ENCODE assay signal across 17 cellular contexts in genomic region chr7:131002600-131002999, GRCh38.
DNase-seq lines count a peak whose midpoint lies in the region; ATAC-seq, FAIRE-seq and TF ChIP-seq lines count a peak whose summit lies in the region.
"Had no signal": no experiment of that assay in that cellular context is flagged by ENCODE, and none has a peak within 500 bp of the region (broad histone marks: within the 10 kb centered on the region; RNA-seq: fewer than 3 reads in every experiment).

No MANE protein-coding gene starts in this region.

- peaks cover 58% of the 10 kb centered on the region for H3K4me1 ChIP-seq in CD4-positive, CD25-positive, alpha-beta regulatory T cell (ENCODE audit: control insufficient read depth, insufficient read depth, low read length, poor library complexity, severe bottlenecking)
- H3K4me1 ChIP-seq in HCT116 (ENCODE audit: control insufficient read depth in 1 of 2, insufficient read depth in 2 of 2, low read length in 2 of 2) = peaks cover 89 to 96% of the 10 kb centered on the region in 2 experiments
- H3K4me1 ChIP-seq in neutrophil (ENCODE audit: control insufficient read depth in 1 of 2, insufficient read depth in 1 of 2, low read depth in 1 of 2, low read length in 1 of 2) = peaks cover 7 to 14% of the 10 kb centered on the region in 2 experiments
- H3K4me1 ChIP-seq in small intestine (ENCODE audit: control insufficient read depth in 2 of 2, insufficient read depth in 1 of 2, low read depth in 1 of 2, low read length in 1 of 2) = peaks cover 0 to 13% of the 10 kb centered on the region in 2 donors

- FAIRE-seq in small intestine (lab: Jason Lieb, UNC) = no peak
- FAIRE-seq: GM12878, GM19239, H1, K562 had no signal

- no peaks in the 10 kb centered on the region for H3K27me3 Mint-ChIP-seq in activated CD4-positive, alpha-beta memory T cell treated with anti-CD3 and anti-CD28 coated beads for 36 hours
- no peaks in the 10 kb centered on the region for H3K27me3 Mint-ChIP-seq in activated CD4-positive, alpha-beta memory T cell treated with anti-CD3 and anti-CD28 coated beads, Interleukin-2, amount 10 ng/mL, durations not matched to agents 7 days and 5 days
- peaks cover 4% of the 10 kb centered on the region for H3K27me3 Mint-ChIP-seq in CD4-positive, CD25-positive, alpha-beta regulatory T cell

- no peaks in the 10 kb centered on the region for H4K20me1 ChIP-seq in HCT116 (ENCODE audit: insufficient read depth)

- H3K79me2 ChIP-seq in HCT116 (ENCODE audit: insufficient read depth, low read length) = peaks cover 89% of the 10 kb centered on the region

- DNase-seq in activated CD4-positive, alpha-beta memory T cell treated with anti-CD3 and anti-CD28 coated beads for 36 hours = no peak
- DNase-seq in activated CD4-positive, alpha-beta memory T cell treated with anti-CD3 and anti-CD28 coated beads, Interleukin-2, amount 10 ng/mL, durations not matched to agents 7 days and 5 days = no peak
- no peak for DNase-seq in CD4-positive, CD25-positive, alpha-beta regulatory T cell
- DNase-seq in HCT116 (ENCODE audit: low read depth, low spot score) (no peak), small intestine (no peak)
- DNase-seq in activated CD4-positive, alpha-beta T cell treated with anti-CD3 and anti-CD28 coated beads for 48 hours = no peak
- DNase-seq: Calu3, DMS 273 treated with DMSO at 0.1 percent for 48 hours had no signal

- H2AFZ ChIP-seq in HCT116 (ENCODE audit: low read depth, low read length, poor library complexity, severe bottlenecking) = no peak overlapping the region

- peaks cover 16% of the 10 kb centered on the region for H3K9me3 Mint-ChIP-seq in activated CD4-positive, alpha-beta memory T cell treated with anti-CD3 and anti-CD28 coated beads for 36 hours
- peaks cover 17% of the 10 kb centered on the region for H3K9me3 Mint-ChIP-seq in activated CD4-positive, alpha-beta memory T cell treated with anti-CD3 and anti-CD28 coated beads, Interleukin-2, amount 10 ng/mL, durations not matched to agents 7 days and 5 days
- peaks cover 0 to 1% (median 0%) of the 10 kb centered on the region in 7 donors for H3K9me3 Mint-ChIP-seq in CD4-positive, CD25-positive, alpha-beta regulatory T cell

- H3K36me3 Mint-ChIP-seq in activated CD4-positive, alpha-beta memory T cell treated with anti-CD3 and anti-CD28 coated beads for 36 hours = peaks cover 39% of the 10 kb centered on the region
- peaks cover 58% of the 10 kb centered on the region for H3K36me3 Mint-ChIP-seq in activated CD4-positive, alpha-beta memory T cell treated with anti-CD3 and anti-CD28 coated beads, Interleukin-2, amount 10 ng/mL, durations not matched to agents 7 days and 5 days (ENCODE audit: low read depth)
- H3K36me3 Mint-ChIP-seq in CD4-positive, CD25-positive, alpha-beta regulatory T cell = peaks cover 27% of the 10 kb centered on the region

- H3K36me3 ChIP-seq in CD4-positive, CD25-positive, alpha-beta regulatory T cell (ENCODE audit: control insufficient read depth, insufficient read depth, low read length) = peaks cover 18% of the 10 kb centered on the region
- H3K36me3 ChIP-seq in HCT116 (ENCODE audit: control insufficient read depth in 1 of 2, insufficient read depth in 2 of 2, low read length in 2 of 2) = no peaks in the 10 kb centered on the region
- H3K36me3 ChIP-seq in neutrophil = peaks cover 12% of the 10 kb centered on the region
- H3K36me3 ChIP-seq in small intestine (ENCODE audit: control insufficient read depth in 2 of 2, insufficient read depth in 2 of 2, low read length in 2 of 2) = no peaks in the 10 kb centered on the region
- H3K36me3 ChIP-seq: HAP-1 had no signal

- H3K4me3 Mint-ChIP-seq in activated CD4-positive, alpha-beta memory T cell treated with anti-CD3 and anti-CD28 coated beads for 36 hours = no peak overlapping the region
- no peak overlapping the region for H3K4me3 Mint-ChIP-seq in activated CD4-positive, alpha-beta memory T cell treated with anti-CD3 and anti-CD28 coated beads, Interleukin-2, amount 10 ng/mL, durations not matched to agents 7 days and 5 days
- peak overlapping the region in 1 of 4 donors; percentile 16 for H3K4me3 Mint-ChIP-seq in CD4-positive, CD25-positive, alpha-beta regulatory T cell
- H3K4me3 Mint-ChIP-seq: CD14-positive monocyte had no signal

- H3K27me3 ChIP-seq in CD4-positive, CD25-positive, alpha-beta regulatory T cell (ENCODE audit: control insufficient read depth, insufficient read depth, low read length) = no peaks in the 10 kb centered on the region
- H3K27me3 ChIP-seq in HCT116 (ENCODE audit: insufficient read depth, low read length) (no peaks in the 10 kb centered on the region), neutrophil (no peaks in the 10 kb centered on the region), small intestine (ENCODE audit: control insufficient read depth in 2 of 2, insufficient read depth in 2 of 2, low read length in 2 of 2) (no peaks in the 10 kb centered on the region)

- CTCF ChIA-PET in activated CD4-positive, alpha-beta memory T cell treated with anti-CD3 and anti-CD28 coated beads for 36 hours (lab: Charles Lee) = interaction anchor here (0.5 to 6.9 kb wide), 5 partner anchors 7 to 131 kb away, joined by 3 to 76 read pairs (median 4); no protein-coding TSS in a partner anchor
- CTCF ChIA-PET in activated CD4-positive, alpha-beta memory T cell treated with anti-CD3 and anti-CD28 coated beads, Interleukin-2, amount 10 ng/mL, durations not matched to agents 7 days and 5 days (lab: Charles Lee) = interaction anchor here (0.8 to 2.8 kb wide), 4 partner anchors 14 to 106 kb away, joined by 3 to 21 read pairs (median 6); no protein-coding TSS in a partner anchor
- CTCF ChIA-PET in HCT116 (lab: Charles Lee) = interaction anchor here (0.6 to 2.6 kb wide), 2 partner anchors 20 to 107 kb away, joined by 3 to 8 read pairs; no protein-coding TSS in a partner anchor

- H3K4me3 ChIP-seq in CD4-positive, CD25-positive, alpha-beta regulatory T cell (ENCODE audit: low read depth, low read length) = peak overlapping the region; percentile 9
- H3K4me3 ChIP-seq in HCT116 (replicated peaks in 1 of 2; ENCODE audit: low read depth in 1 of 2, low read length in 2 of 2) (no peak overlapping the region), neutrophil (ENCODE audit: low read depth in 1 of 2, low read length in 1 of 2) (no peak overlapping the region), small intestine (ENCODE audit: low read depth in 1 of 2, low read length in 2 of 2) (no peak overlapping the region)
- H3K4me3 ChIP-seq: GM12878, HAP-1, K562 had no signal

- TF ChIP-seq CTCF in HCT116 (IDR thresholded peaks at IDR 0.05 in 2 of 3, conservative IDR thresholded peaks at IDR 0.05 in 1 of 3; ENCODE audit: borderline replicate concordance in 1 of 3, insufficient read depth in 1 of 3, low read depth in 2 of 3, low read length in 2 of 3) (no peak), neutrophil (IDR thresholded peaks at IDR 0.05) (no peak)

- peak overlapping the region; percentile 23 for H3K27ac Mint-ChIP-seq in activated CD4-positive, alpha-beta memory T cell treated with anti-CD3 and anti-CD28 coated beads for 36 hours
- H3K27ac Mint-ChIP-seq in activated CD4-positive, alpha-beta memory T cell treated with anti-CD3 and anti-CD28 coated beads, Interleukin-2, amount 10 ng/mL, durations not matched to agents 7 days and 5 days = no peak overlapping the region
- no peak overlapping the region for H3K27ac Mint-ChIP-seq in CD4-positive, CD25-positive, alpha-beta regulatory T cell
- H3K27ac Mint-ChIP-seq: CD14-positive monocyte had no signal

- TF ChIP-seq RAD21 in HCT116 (IDR thresholded peaks at IDR 0.05; ENCODE audit: low read depth) = no peak

- H3K4me2 ChIP-seq in HCT116 (ENCODE audit: low read length) = 0 out of 2 replicates have a peak overlapping the region, but pooled peaks have one; percentile 10

- intact Hi-C loops in activated CD4-positive, alpha-beta memory T cell treated with anti-CD3 and anti-CD28 coated beads for 36 hours (cut with micrococcal nuclease) = no loop called here
- intact Hi-C loops in HCT116 (cut with micrococcal nuclease) = no loop called here

- RAD21 ChIA-PET in HCT116 (lab: Charles Lee; ENCODE audit: low non-redundant PET in 1 of 2, low total read pairs in 2 of 2, uncharacterized antibody in 2 of 2, unreplicated experiment in 2 of 2) = no interaction called here

- peaks cover 75% of the 10 kb centered on the region for H3K4me1 Mint-ChIP-seq in activated CD4-positive, alpha-beta memory T cell treated with anti-CD3 and anti-CD28 coated beads for 36 hours (ENCODE audit: low read depth)
- H3K4me1 Mint-ChIP-seq in activated CD4-positive, alpha-beta memory T cell treated with anti-CD3 and anti-CD28 coated beads, Interleukin-2, amount 10 ng/mL, durations not matched to agents 7 days and 5 days = peaks cover 62% of the 10 kb centered on the region
- H3K4me1 Mint-ChIP-seq in CD4-positive, CD25-positive, alpha-beta regulatory T cell = peaks cover 35 to 85% (median 63%) of the 10 kb centered on the region in 4 donors

- 92 to 100% (median 97%) methylated on average over 1 of the region's 1 CpG for WGBS in small intestine, 3 donors

- BruUV-seq in HCT116 (replicated peaks; lab: Mats Ljungman, UMichigan) = no TSS peak

- no peaks in the 10 kb centered on the region for H3K9me2 ChIP-seq in HCT116 (ENCODE audit: insufficient read depth)

- no peak overlapping the region for H3K27ac ChIP-seq in CD4-positive, CD25-positive, alpha-beta regulatory T cell (ENCODE audit: insufficient read depth, low read length, poor library complexity, severe bottlenecking)
- H3K27ac ChIP-seq in HCT116 (ENCODE audit: low read depth, low read length) (peak overlapping the region; percentile 100), neutrophil (peak overlapping the region; percentile 27), small intestine (ENCODE audit: low read depth in 1 of 2, low read length in 1 of 2) (no peak overlapping the region)
- H3K27ac ChIP-seq: 22Rv1, HL-60 had no signal

- peak overlapping the region; percentile 28; the same call in 1 of the 2 replicates for H3K9ac ChIP-seq in HCT116 (ENCODE audit: low read length)

- TF ChIP-seq POLR2A in HCT116 (IDR thresholded peaks at IDR 0.05; ENCODE audit: borderline replicate concordance, extremely low read depth, insufficient read depth, insufficient read length) = no peak

- POLR2A ChIA-PET in activated CD4-positive, alpha-beta memory T cell treated with anti-CD3 and anti-CD28 coated beads for 36 hours (lab: Charles Lee) = interaction anchor here (0.6 kb wide), 1 partner anchor 55 kb away, joined by 4 read pairs; no protein-coding TSS in a partner anchor
- POLR2A ChIA-PET in activated CD4-positive, alpha-beta memory T cell treated with anti-CD3 and anti-CD28 coated beads, Interleukin-2, amount 10 ng/mL, durations not matched to agents 7 days and 5 days (lab: Charles Lee) = interaction anchor here (1.2 to 3.3 kb wide), 5 partner anchors 12 to 325 kb away, joined by 3 to 12 read pairs (median 9); partner anchors contain the start of gene MKLN1
- POLR2A ChIA-PET in HCT116 (lab: Charles Lee) = interaction anchor here (0.8 to 2.3 kb wide), 2 partner anchors 98 to 108 kb away, joined by 3 to 5 read pairs; no protein-coding TSS in a partner anchor

- no peak for ATAC-seq in CD4-positive, CD25-positive, alpha-beta regulatory T cell (ENCODE audit: low read depth in 2 of 2)
- ATAC-seq in HCT116 = no peak
- ATAC-seq: GM12878, K562 had no signal

- no peaks in the 10 kb centered on the region for H3K9me3 ChIP-seq in CD4-positive, CD25-positive, alpha-beta regulatory T cell (ENCODE audit: control insufficient read depth in 2 of 2, low read length in 2 of 2)
- H3K9me3 ChIP-seq in HCT116 (ENCODE audit: control insufficient read depth in 1 of 2, insufficient read depth in 1 of 2, low read depth in 1 of 2, low read length in 2 of 2) = no peaks in the 10 kb centered on the region
- H3K9me3 ChIP-seq in neutrophil = no peaks in the 10 kb centered on the region
- H3K9me3 ChIP-seq in small intestine (ENCODE audit: control insufficient read depth, low read depth) = no peaks in the 10 kb centered on the region
- H3K9me3 ChIP-seq: HAP-1 had no signal

Comparison
In these comparisons a context has a peak if more than half of its experiments do, and no peak if none do; other contexts are left out.
1. H3K27ac ChIP-seq: peak in HCT116 (single experiment) and neutrophil (single experiment); none in CD4-positive, CD25-positive, alpha-beta regulatory T cell (single experiment) and small intestine (0 of 2).